Comparison of ENCODE assay signal across 8 cellular contexts in the genomic region with DNA sequence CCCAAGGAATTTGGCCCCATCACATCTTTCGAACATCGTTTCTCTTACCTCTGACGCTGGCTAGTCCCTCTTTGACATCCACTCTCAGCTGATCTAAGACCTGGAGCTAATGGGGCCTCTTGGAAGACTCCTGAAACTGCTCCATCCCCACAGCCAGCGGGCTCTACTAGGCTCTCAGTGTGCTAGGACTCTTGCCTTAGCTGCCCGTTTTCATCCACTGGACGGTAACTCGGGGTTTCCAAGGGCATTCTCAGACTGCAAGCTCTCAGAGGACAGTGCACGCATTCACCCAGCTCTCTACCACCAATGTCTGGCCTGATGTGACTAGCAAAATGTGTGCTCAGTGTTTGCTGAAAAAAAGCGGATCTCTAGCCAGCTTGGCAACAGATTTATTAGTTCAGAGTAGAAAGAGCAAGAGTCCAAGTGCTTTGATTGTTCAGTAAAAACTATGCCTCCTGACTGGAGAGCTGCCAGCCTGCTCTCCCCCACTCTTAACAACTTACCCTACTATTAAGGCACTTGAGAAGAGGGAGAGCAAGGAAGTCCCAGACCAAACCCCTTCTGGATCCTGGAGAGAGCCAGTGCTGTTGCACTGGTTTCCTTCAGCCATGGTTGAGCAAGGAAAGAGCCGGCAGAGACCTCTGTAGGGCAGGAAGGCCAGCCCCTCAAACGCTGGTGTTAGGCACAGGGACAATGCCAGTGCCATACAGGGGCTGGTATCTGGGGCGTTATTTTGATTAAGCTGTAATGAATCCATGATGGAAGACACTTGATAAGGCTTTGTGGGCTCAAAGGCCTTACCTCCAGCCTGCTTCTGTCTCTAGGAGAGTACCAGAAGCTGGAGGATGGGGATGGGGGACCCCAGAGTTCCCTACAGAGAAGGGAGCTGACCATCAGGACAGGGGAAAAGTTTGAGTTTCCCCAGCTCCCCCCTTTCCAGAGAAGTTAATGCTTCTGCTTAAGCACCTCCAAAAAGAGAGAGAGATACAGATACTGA. TPM values are rescaled to one million over a fixed set of nuclear protein-coding genes. Genes with fewer than 3 reads are reported as not detected.
DNase-seq lines count a peak whose midpoint lies in the region; ATAC-seq and TF ChIP-seq lines count a peak whose summit lies in the region.

No MANE protein-coding gene starts in this region.

- no peaks in the 10 kb centered on the region for H3K9me3 ChIP-seq in mesenchymal stem cell (ENCODE audit: control insufficient read depth, low read length)
- no peaks in the 10 kb centered on the region for H3K9me3 ChIP-seq in upper lobe of left lung

- ATAC-seq in upper lobe of left lung (ENCODE audit: low FRiP score in 2 of 2) = peak in 1 of 2 donors; percentile 9
- no peak for ATAC-seq in GM18511 (IDR thresholded peaks at IDR 0.05; ENCODE audit: unreplicated experiment)
- no peak for ATAC-seq in HG03460 (IDR thresholded peaks at IDR 0.05; ENCODE audit: unreplicated experiment)
- no peak for ATAC-seq in HG02763 (IDR thresholded peaks at IDR 0.05; ENCODE audit: unreplicated experiment)

- 85% methylated on average over 12 of the region's 12 CpGs for WGBS in mesenchymal stem cell
- WGBS in upper lobe of left lung, 2 donors = 29 to 32% methylated on average over 7 to 12 of the region's 12 CpGs

- H3K27ac ChIP-seq in mesenchymal stem cell (ENCODE audit: low read length, poor library complexity, severe bottlenecking) (peak overlapping the region; percentile 77), upper lobe of left lung (peak overlapping the region; percentile 93 to 98 (median 94))

- no peak for TF ChIP-seq EP300 in upper lobe of left lung (IDR thresholded peaks at IDR 0.05)

- peak overlapping the region in 1 of 2 experiments; percentile 37 for H3K14ac ChIP-seq in mesenchymal stem cell (ENCODE audit: low read length in 2 of 2)

- H2BK12ac ChIP-seq in mesenchymal stem cell (ENCODE audit: low read length in 2 of 2) = peak overlapping the region in 1 of 2 experiments; percentile 12

- DNase-seq in DMS79 treated with DMSO at 0.1 percent for 48 hours (lab: John Stamatoyannopoulos, UW) = peak; percentile 84
- no peak for DNase-seq in mesenchymal stem cell
- DNase-seq in upper lobe of left lung = peak in 1 of 2 donors; percentile 68

- no peak overlapping the region for H2AFZ ChIP-seq in mesenchymal stem cell (ENCODE audit: low read depth, low read length)

- H3K4me1 Mint-ChIP-seq in IgD-negative memory B cell (peaks cover 28 to 34% (median 29%) of the 10 kb centered on the region in 3 donors), brain (peaks cover 32% of the 10 kb centered on the region)

- H3K27ac Mint-ChIP-seq in IgD-negative memory B cell (peak overlapping the region; percentile 98 to 99 (median 99)), brain (peak overlapping the region; percentile 94 to 99 (median 99))

- H2BK120ac ChIP-seq in mesenchymal stem cell (ENCODE audit: low read depth, low read length) = no peak overlapping the region

- H3K4me1 ChIP-seq in mesenchymal stem cell (ENCODE audit: control insufficient read depth, insufficient read depth, low read depth, low read length) (peaks cover 15% of the 10 kb centered on the region), upper lobe of left lung (peaks cover 39 to 56% (median 47%) of the 10 kb centered on the region in 4 donors)

- peak overlapping the region; percentile 24 for H3K4me2 ChIP-seq in mesenchymal stem cell (ENCODE audit: low read length, poor library complexity, severe bottlenecking)

- H3K36me3 ChIP-seq in mesenchymal stem cell (ENCODE audit: control insufficient read depth in 1 of 2, insufficient read depth in 2 of 2, low read depth in 1 of 2, low read length in 2 of 2) (peaks cover 70 to 78% of the 10 kb centered on the region in 2 experiments), upper lobe of left lung (peaks cover 28 to 81% (median 74%) of the 10 kb centered on the region in 4 donors)

- peak overlapping the region; percentile 60 for H4K91ac ChIP-seq in mesenchymal stem cell (ENCODE audit: low read length)

- H3K9me3 Mint-ChIP-seq in IgD-negative memory B cell (no peaks in the 10 kb centered on the region), brain (no peaks in the 10 kb centered on the region)

- H3K79me1 ChIP-seq in mesenchymal stem cell (replicated peaks; ENCODE audit: low read length, poor library complexity, severe bottlenecking) = peaks cover 20% of the 10 kb centered on the region

- H2BK15ac ChIP-seq in mesenchymal stem cell (ENCODE audit: low read depth, poor library complexity, severe bottlenecking) = peak overlapping the region; percentile 55

- no peaks in the 10 kb centered on the region for H3K27me3 Mint-ChIP-seq in IgD-negative memory B cell
- no peaks in the 10 kb centered on the region for H3K27me3 Mint-ChIP-seq in brain

- H3K4me3 ChIP-seq in mesenchymal stem cell (ENCODE audit: insufficient read depth in 1 of 2, low read depth in 1 of 2, low read length in 2 of 2) (peak overlapping the region in 1 of 2 experiments; percentile 75), upper lobe of left lung (peak overlapping the region; percentile 5 to 57 (median 52))

- TF ChIP-seq CTCF in brain (conservative IDR thresholded peaks at IDR 0.05) (no peak), upper lobe of left lung (IDR thresholded peaks at IDR 0.05) (no peak)

- no peak overlapping the region for H2BK5ac ChIP-seq in mesenchymal stem cell (ENCODE audit: low read depth, low read length, poor library complexity, severe bottlenecking)

- no peak overlapping the region for H3K23ac ChIP-seq in mesenchymal stem cell (ENCODE audit: low read length in 2 of 2)

- peaks cover 2% of the 10 kb centered on the region for H3K36me3 Mint-ChIP-seq in IgD-negative memory B cell
- peaks cover 32% of the 10 kb centered on the region for H3K36me3 Mint-ChIP-seq in brain

- peak overlapping the region; percentile 14 to 49 for H3K4ac ChIP-seq in mesenchymal stem cell (ENCODE audit: low read depth in 1 of 2, low read length in 2 of 2)

- peak overlapping the region; percentile 62 to 71 for H3K18ac ChIP-seq in mesenchymal stem cell (ENCODE audit: low read depth in 1 of 2, low read length in 2 of 2)

- H4K8ac ChIP-seq in mesenchymal stem cell (ENCODE audit: low read length) = peak overlapping the region; percentile 97

- H3K27me3 ChIP-seq in mesenchymal stem cell (ENCODE audit: control insufficient read depth in 1 of 2, insufficient read depth in 1 of 2, low read length in 2 of 2) (no peaks in the 10 kb centered on the region), upper lobe of left lung (no peaks in the 10 kb centered on the region)

- H2AK5ac ChIP-seq in mesenchymal stem cell (ENCODE audit: low read length, severe bottlenecking) = peak overlapping the region; percentile 32

- H3K4me3 Mint-ChIP-seq in IgD-negative memory B cell = peak overlapping the region; percentile 90 to 97 (median 96)
- peak overlapping the region; percentile 86 to 91 (median 90) for H3K4me3 Mint-ChIP-seq in brain

- peak overlapping the region; percentile 94 for H3K9ac ChIP-seq in mesenchymal stem cell (ENCODE audit: low read length)

- TF ChIP-seq POLR2A in upper lobe of left lung (IDR thresholded peaks at IDR 0.05) = no peak

RNA-seq across cellular contexts. Expression of gene RELA, which starts 9.2 kb away (rescaled TPM):
- 66.7 TPM for polyA plus RNA-seq in IgD-negative memory B cell
- polyA plus RNA-seq in brain (ENCODE audit: insufficient read depth, low read depth, low replicate concordance) = 83.9 TPM
- polyA plus RNA-seq in mesenchymal stem cell (2013, experiment 1 of 2) = 76.9 TPM
- 76.3 TPM for polyA plus RNA-seq in mesenchymal stem cell (2013, experiment 2 of 2)
- total RNA-seq in upper lobe of left lung = 10 to 100 TPM; 42.9 to 86.8 (median 58.7) TPM

RNA-seq across cellular contexts. Expression of gene SIPA1, which starts 15.6 kb away (rescaled TPM):
- polyA plus RNA-seq in IgD-negative memory B cell (253 TPM), brain (ENCODE audit: insufficient read depth, low read depth, low replicate concordance) (33.7 TPM)
- 35.0 TPM for polyA plus RNA-seq in mesenchymal stem cell (2013, experiment 1 of 2)
- polyA plus RNA-seq in mesenchymal stem cell (2013, experiment 2 of 2) = 34.6 TPM
- total RNA-seq in upper lobe of left lung = 100 to 1,000 TPM in 1 of 6 donors, 10 to 100 TPM in 5; 42.7 to 137 (median 74.9) TPM

RNA-seq across cellular contexts. Expression of gene PCNX3, which starts 38.0 kb away (rescaled TPM):
- polyA plus RNA-seq in IgD-negative memory B cell (6.8 TPM), brain (ENCODE audit: insufficient read depth, low read depth, low replicate concordance) (29.6 TPM)
- polyA plus RNA-seq in mesenchymal stem cell (2013, experiment 1 of 2) = 21.5 TPM
- 19.8 TPM for polyA plus RNA-seq in mesenchymal stem cell (2013, experiment 2 of 2)
- 10 to 100 TPM; 26.7 to 63.9 (median 43.9) TPM for total RNA-seq in upper lobe of left lung

RNA-seq across cellular contexts. Expression of gene MAP3K11, which starts 39.5 kb away (rescaled TPM):
- polyA plus RNA-seq in IgD-negative memory B cell (26.5 TPM), brain (ENCODE audit: insufficient read depth, low read depth, low replicate concordance) (79.2 TPM)
- polyA plus RNA-seq in mesenchymal stem cell (2013, experiment 1 of 2) = 36.7 TPM
- polyA plus RNA-seq in mesenchymal stem cell (2013, experiment 2 of 2) = 36.1 TPM
- total RNA-seq in upper lobe of left lung = 100 to 1,000 TPM in 4 of 6 donors, 10 to 100 TPM in 2; 52.1 to 132 (median 107) TPM

RNA-seq across cellular contexts. Expression of gene KCNK7, which starts 57.9 kb away (rescaled TPM):
- polyA plus RNA-seq in IgD-negative memory B cell (not detected), brain (ENCODE audit: insufficient read depth, low read depth, low replicate concordance) (0.68 TPM)
- 0.04 TPM for polyA plus RNA-seq in mesenchymal stem cell (2013, experiment 1 of 2)
- polyA plus RNA-seq in mesenchymal stem cell (2013, experiment 2 of 2) = 0.08 TPM
- 1 to 10 TPM in 4 of 6 donors, under 1 TPM in 1, not detected in 1; 0.59 to 3.7 (median 1.7) TPM for total RNA-seq in upper lobe of left lung
